In the genomic region with DNA sequence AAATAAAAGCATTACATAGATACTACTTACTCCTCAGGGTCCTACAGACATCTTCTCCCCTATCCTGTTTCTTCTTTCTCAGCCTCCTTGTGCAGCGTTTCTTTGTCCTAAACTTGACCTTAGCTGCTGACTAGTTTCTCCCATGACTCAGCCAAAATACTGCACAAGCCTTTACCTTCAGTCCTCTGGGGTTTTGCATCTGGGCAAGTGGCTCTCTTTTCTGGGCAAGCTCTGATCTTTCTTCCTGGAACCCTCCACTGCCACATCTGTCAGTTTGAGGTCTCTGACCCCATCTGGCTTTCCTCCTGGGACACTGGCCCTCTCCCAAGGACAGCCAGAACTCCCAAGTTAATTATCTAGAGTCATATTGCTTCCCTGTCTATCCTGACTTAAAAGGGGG, we compare ENCODE assay signal across 1 cellular context.
TF ChIP-seq lines count a peak whose summit lies in the region.

No MANE protein-coding gene starts in this region.

TF ChIP-seq in GM23338, 12 proteins besides CTCF, POLR2A, EP300 and RAD21 (continued from another document):
- TF ChIP-seq, protein P1, sequence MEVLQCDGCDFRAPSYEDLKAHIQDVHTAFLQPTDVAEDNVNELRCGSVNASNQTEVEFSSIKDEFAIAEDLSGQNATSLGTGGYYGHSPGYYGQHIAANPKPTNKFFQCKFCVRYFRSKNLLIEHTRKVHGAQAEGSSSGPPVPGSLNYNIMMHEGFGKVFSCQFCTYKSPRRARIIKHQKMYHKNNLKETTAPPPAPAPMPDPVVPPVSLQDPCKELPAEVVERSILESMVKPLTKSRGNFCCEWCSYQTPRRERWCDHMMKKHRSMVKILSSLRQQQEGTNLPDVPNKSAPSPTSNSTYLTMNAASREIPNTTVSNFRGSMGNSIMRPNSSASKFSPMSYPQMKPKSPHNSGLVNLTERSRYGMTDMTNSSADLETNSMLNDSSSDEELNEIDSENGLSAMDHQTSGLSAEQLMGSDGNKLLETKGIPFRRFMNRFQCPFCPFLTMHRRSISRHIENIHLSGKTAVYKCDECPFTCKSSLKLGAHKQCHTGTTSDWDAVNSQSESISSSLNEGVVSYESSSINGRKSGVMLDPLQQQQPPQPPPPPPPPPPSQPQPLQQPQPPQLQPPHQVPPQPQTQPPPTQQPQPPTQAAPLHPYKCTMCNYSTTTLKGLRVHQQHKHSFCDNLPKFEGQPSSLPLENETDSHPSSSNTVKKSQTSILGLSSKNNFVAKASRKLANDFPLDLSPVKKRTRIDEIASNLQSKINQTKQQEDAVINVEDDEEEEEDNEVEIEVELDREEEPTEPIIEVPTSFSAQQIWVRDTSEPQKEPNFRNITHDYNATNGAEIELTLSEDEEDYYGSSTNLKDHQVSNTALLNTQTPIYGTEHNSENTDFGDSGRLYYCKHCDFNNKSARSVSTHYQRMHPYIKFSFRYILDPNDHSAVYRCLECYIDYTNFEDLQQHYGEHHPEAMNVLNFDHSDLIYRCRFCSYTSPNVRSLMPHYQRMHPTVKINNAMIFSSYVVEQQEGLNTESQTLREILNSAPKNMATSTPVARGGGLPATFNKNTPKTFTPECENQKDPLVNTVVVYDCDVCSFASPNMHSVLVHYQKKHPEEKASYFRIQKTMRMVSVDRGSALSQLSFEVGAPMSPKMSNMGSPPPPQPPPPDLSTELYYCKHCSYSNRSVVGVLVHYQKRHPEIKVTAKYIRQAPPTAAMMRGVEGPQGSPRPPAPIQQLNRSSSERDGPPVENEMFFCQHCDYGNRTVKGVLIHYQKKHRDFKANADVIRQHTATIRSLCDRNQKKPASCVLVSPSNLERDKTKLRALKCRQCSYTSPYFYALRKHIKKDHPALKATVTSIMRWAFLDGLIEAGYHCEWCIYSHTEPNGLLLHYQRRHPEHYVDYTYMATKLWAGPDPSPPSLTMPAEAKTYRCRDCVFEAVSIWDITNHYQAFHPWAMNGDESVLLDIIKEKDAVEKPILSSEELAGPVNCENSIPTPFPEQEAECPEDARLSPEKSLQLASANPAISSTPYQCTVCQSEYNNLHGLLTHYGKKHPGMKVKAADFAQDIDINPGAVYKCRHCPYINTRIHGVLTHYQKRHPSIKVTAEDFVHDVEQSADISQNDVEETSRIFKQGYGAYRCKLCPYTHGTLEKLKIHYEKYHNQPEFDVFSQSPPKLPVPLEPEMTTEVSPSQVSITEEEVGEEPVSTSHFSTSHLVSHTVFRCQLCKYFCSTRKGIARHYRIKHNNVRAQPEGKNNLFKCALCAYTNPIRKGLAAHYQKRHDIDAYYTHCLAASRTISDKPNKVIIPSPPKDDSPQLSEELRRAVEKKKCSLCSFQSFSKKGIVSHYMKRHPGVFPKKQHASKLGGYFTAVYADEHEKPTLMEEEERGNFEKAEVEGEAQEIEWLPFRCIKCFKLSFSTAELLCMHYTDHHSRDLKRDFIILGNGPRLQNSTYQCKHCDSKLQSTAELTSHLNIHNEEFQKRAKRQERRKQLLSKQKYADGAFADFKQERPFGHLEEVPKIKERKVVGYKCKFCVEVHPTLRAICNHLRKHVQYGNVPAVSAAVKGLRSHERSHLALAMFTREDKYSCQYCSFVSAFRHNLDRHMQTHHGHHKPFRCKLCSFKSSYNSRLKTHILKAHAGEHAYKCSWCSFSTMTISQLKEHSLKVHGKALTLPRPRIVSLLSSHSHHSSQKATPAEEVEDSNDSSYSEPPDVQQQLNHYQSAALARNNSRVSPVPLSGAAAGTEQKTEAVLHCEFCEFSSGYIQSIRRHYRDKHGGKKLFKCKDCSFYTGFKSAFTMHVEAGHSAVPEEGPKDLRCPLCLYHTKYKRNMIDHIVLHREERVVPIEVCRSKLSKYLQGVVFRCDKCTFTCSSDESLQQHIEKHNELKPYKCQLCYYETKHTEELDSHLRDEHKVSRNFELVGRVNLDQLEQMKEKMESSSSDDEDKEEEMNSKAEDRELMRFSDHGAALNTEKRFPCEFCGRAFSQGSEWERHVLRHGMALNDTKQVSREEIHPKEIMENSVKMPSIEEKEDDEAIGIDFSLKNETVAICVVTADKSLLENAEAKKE (CRISPR knock-in tag; IDR thresholded peaks at IDR 0.05) = no peak
